8 cellular contexts compared by ENCODE assay signal in the genomic region with DNA sequence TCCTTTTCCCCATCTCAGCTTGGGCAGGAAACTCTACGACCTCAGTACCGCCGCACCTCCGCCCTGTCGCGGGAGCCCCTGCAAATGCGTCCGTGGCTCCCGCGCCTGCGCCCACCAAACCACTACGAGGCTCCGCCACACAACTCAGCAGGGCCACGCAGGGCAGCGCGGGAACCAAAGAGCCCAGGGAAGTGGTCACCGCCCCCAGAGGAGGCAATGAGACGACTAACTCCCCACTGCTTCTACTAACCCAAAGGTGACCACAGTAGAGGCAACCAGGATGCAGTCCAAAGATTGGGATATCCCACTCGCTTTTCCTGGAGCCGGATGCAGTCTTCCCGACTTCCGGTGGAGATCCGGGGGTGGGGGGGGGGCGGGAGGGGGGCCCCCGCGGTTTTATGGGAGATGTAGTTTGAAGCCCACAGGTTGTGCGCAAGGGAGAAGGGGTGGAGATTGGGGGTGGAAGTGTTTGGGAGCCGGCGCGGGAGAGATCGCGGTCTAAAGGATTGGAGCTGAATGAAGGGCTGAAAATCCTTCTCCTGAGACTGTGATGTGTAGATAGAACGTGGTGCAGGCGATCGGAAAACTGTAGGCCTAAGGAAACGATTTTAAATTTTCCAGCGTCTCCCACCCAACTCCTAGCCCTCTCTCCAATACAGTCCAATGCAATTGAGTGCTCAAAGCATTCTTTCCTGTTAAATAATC. TPM values are rescaled to one million over a fixed set of nuclear protein-coding genes. Genes with fewer than 3 reads are reported as not detected.
DNase-seq lines count a peak whose midpoint lies in the region; ATAC-seq and TF ChIP-seq lines count a peak whose summit lies in the region.

A gene (minus strand): TSS at position 337 of the 705 bp plus-strand sequence. CDS start 2,541 bp downstream, outside the sequence.

- no peaks in the 10 kb centered on the region for H3K27me3 Mint-ChIP-seq in mesothelial cell of epicardium (ENCODE audit: low read depth)

- ATAC-seq in HG03439 (IDR thresholded peaks at IDR 0.05; ENCODE audit: unreplicated experiment), result peak; percentile 62

- POLR2A ChIA-PET in BJ (lab: Charles Lee), result no interaction called here

- no peak for TF ChIP-seq CTCF in BJ (IDR thresholded peaks at IDR 0.05; ENCODE audit: insufficient read depth, low read depth, low read length)
- TF ChIP-seq CTCF in epithelial cell of esophagus (IDR thresholded peaks at IDR 0.05; ENCODE audit: insufficient read depth, low read depth, low read length, missing control alignments), result no peak
- no peak for TF ChIP-seq CTCF in mesothelial cell of epicardium (IDR thresholded peaks at IDR 0.05; ENCODE audit: unreplicated experiment)

- H3K9me3 Mint-ChIP-seq in mesothelial cell of epicardium, result no peaks in the 10 kb centered on the region

- peak within 1 kb of the TSS; percentile 95 for H3K4me3 Mint-ChIP-seq in mesothelial cell of epicardium

- CTCF ChIA-PET in BJ (lab: Yijun Ruan, JAX), result interaction anchor here (1.1 to 1.6 kb wide), 2 partner anchors 18 to 88 kb away, joined by 3 to 5 read pairs; no protein-coding TSS in a partner anchor

- H3K36me3 ChIP-seq in BJ (ENCODE audit: control insufficient read depth, insufficient read depth, low read length), result no peaks in the 10 kb centered on the region

- peak within 1 kb of the TSS; percentile 95 for H3K27ac Mint-ChIP-seq in mesothelial cell of epicardium

- H3K4me3 ChIP-seq in BJ (ENCODE audit: low read depth, low read length) (peak within 1 kb of the TSS; percentile 55), epithelial cell of esophagus (ENCODE audit: low read length) (peak within 1 kb of the TSS; percentile 91)

- H3K27me3 ChIP-seq in BJ (ENCODE audit: control insufficient read depth, insufficient read depth, low read length), result no peaks in the 10 kb centered on the region

- DNase-seq in BJ (ENCODE audit: low read depth), result peak; percentile 28
- DNase-seq in GM19238 (ENCODE audit: insufficient read length, low spot score), result peak; percentile 16
- peak; percentile 94 for DNase-seq in NCI-H69 (lab: John Stamatoyannopoulos, UW)
- peak; percentile 63 for DNase-seq in activated CD8-positive, alpha-beta memory T cell treated with anti-CD3 and anti-CD28 coated beads, Interleukin-2, amount 50 U/mL, for 48 hours
- DNase-seq in epithelial cell of esophagus (ENCODE audit: low read depth), result peak; percentile 63
- peak; percentile 63 to 82 for DNase-seq in mesothelial cell of epicardium (ENCODE audit: low spot score in 2 of 2, unreplicated experiment in 2 of 2)
- peak; percentile 40 for DNase-seq in stimulated activated CD8-positive, alpha-beta memory T cell treated with anti-CD3 and anti-CD28 coated beads, Interleukin-4, amount 100 ng/mL, for 24 hours (ENCODE audit: low read depth)

- peaks cover 7% of the 10 kb centered on the region for H3K36me3 Mint-ChIP-seq in mesothelial cell of epicardium

- peaks cover 21% of the 10 kb centered on the region for H3K4me1 Mint-ChIP-seq in mesothelial cell of epicardium

RNA-seq across cellular contexts. Expression of the gene that starts here (rescaled TPM):
- polyA plus RNA-seq in BJ (2011; rRNA removed), result 3.4 and 7.7 TPM in 2 replicates
- 1.1 and 1.6 TPM in 2 replicates for polyA minus RNA-seq in BJ (2011; rRNA and poly(A)+ RNA removed)
- 12.2 to 14.1 TPM (median 12.7 TPM) in 3 replicates for total RNA-seq in mesothelial cell of epicardium

Comparison
In these comparisons a context has a peak if more than half of its experiments do, and no peak if none do; other contexts are left out.
1. Peak in every context shown above with its lines: DNase-seq, ATAC-seq and H3K4me3 ChIP-seq.
2. DNase-seq: peak in every context shown above with its lines; median percentile 94 in NCI-H69; 72 in mesothelial cell of epicardium; 63 in activated CD8-positive, alpha-beta memory T cell treated with anti-CD3 and anti-CD28 coated beads, Interleukin-2, amount 50 U/mL, for 48 hours; 63 in epithelial cell of esophagus; 40 in stimulated activated CD8-positive, alpha-beta memory T cell treated with anti-CD3 and anti-CD28 coated beads, Interleukin-4, amount 100 ng/mL, for 24 hours; 28 in BJ; 16 in GM19238.